ENCODE assay signal across 8 cellular contexts in genomic region chr7:99407849-99408346, GRCh38.
DNase-seq lines count a peak whose midpoint lies in the region; ATAC-seq and TF ChIP-seq lines count a peak whose summit lies in the region.

No MANE protein-coding gene starts in this region.

- peaks cover 77% of the 10 kb centered on the region for H4K20me1 ChIP-seq in BLaER1

- H3K36me3 ChIP-seq in BLaER1 (peaks cover 62% of the 10 kb centered on the region), neutrophil (peaks cover 51% of the 10 kb centered on the region)

- H3K9me3 ChIP-seq in BLaER1 (no peaks in the 10 kb centered on the region), neutrophil (no peaks in the 10 kb centered on the region)

- peak; percentile 14 for DNase-seq in NCI-H526 treated with DMSO at 0.1 percent for 48 hours (lab: John Stamatoyannopoulos, UW)
- DNase-seq in activated naive CD4-positive, alpha-beta T cell treated with Interleukin-2 at 50 U/mL for 16 hours: peak; percentile 55
- DNase-seq in foreskin fibroblast: peak; percentile 68 to 91
- no peak for DNase-seq in cortex of kidney (lab: John Stamatoyannopoulos, UW)

- H3K4me1 ChIP-seq in BLaER1 (peaks cover 36% of the 10 kb centered on the region), neutrophil (ENCODE audit: control insufficient read depth in 1 of 2, insufficient read depth in 1 of 2, low read depth in 1 of 2, low read length in 1 of 2) (peaks cover 35 to 38% of the 10 kb centered on the region in 2 experiments)

- peak overlapping the region; percentile 97 for H3K9ac ChIP-seq in BLaER1

- H3K27me3 ChIP-seq in BLaER1 (no peaks in the 10 kb centered on the region), neutrophil (no peaks in the 10 kb centered on the region)

- no peak for TF ChIP-seq CTCF in foreskin fibroblast (IDR thresholded peaks at IDR 0.05; ENCODE audit: low read depth, low read length)
- no peak for TF ChIP-seq CTCF in neutrophil (IDR thresholded peaks at IDR 0.05)

- ATAC-seq in GM19455 (IDR thresholded peaks at IDR 0.05; ENCODE audit: unreplicated experiment): peak; percentile 9
- no peak for ATAC-seq in HG02571 (IDR thresholded peaks at IDR 0.05; ENCODE audit: unreplicated experiment)

- peak overlapping the region; percentile 98 for H3K27ac ChIP-seq in BLaER1
- H3K27ac ChIP-seq in neutrophil: peak overlapping the region; percentile 96

- H3K4me3 ChIP-seq in BLaER1 (peak overlapping the region; percentile 93), foreskin fibroblast (ENCODE audit: low read depth in 1 of 2, low read length in 2 of 2) (peak overlapping the region; percentile 82 to 91), neutrophil (ENCODE audit: low read depth in 1 of 2, low read length in 1 of 2) (peak overlapping the region; percentile 79 to 100)

- H3K4me2 ChIP-seq in BLaER1: peak overlapping the region; percentile 91
